8 cellular contexts compared by ENCODE assay signal in the genomic region with DNA sequence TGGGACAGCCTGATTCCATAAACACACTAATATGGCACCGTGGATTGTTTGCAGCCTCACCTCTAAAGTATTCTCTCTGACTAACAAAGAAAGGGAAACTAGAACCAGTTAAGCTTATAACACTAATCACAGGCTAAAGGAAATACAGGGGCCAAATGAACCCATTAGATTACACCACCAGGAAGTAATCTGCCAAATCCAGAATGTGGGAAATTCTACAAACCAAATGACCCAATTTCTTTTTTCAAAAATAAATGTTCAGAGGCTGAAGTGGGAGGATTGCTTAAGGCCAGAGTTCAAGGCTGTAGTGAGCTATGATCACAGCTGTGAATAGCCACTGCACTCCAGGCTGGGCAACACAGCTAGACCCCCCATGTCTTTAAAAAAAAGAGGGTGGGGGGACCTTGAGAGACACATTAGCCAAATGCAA. TPM values are rescaled to one million over a fixed set of nuclear protein-coding genes. Genes with fewer than 3 reads are reported as not detected.
DNase-seq lines count a peak whose midpoint lies in the region; TF ChIP-seq lines count a peak whose summit lies in the region.

No MANE protein-coding gene starts in this region.

- in situ Hi-C loops in HAP-1 (cut with MboI; ENCODE audit: low sequenced_read_pairs) = no loop called here

- H3K27ac Mint-ChIP-seq in osteocyte (ENCODE audit: unreplicated experiment) = peak overlapping the region; percentile 91

- DNase-seq in SIG-M5 treated with dmso at 0.1 percent for 504 hours (lab: John Stamatoyannopoulos, UW; ENCODE audit: unreplicated experiment) (peak; percentile 33), SIG-M5 (lab: John Stamatoyannopoulos, UW) (no peak), epithelial cell of prostate (ENCODE audit: low read depth, low spot score) (peak; percentile 70), osteocyte (ENCODE audit: extremely low spot score, unreplicated experiment) (no peak), HAP-1 (ENCODE audit: low spot score in 2 of 2) (no peak), COLO668 (lab: John Stamatoyannopoulos, UW; ENCODE audit: unreplicated experiment) (no peak)
- DNase-seq in activated CD4-positive, alpha-beta T cell treated with anti-CD3 and anti-CD28 coated beads for 1 hour = no peak

- H3K79me2 ChIP-seq in OCI-LY3 (ENCODE audit: low read length) = peaks cover 19% of the 10 kb centered on the region

- H4K20me1 ChIP-seq in OCI-LY3 (ENCODE audit: insufficient read depth, low read length) = no peaks in the 10 kb centered on the region

- H3K9me3 Mint-ChIP-seq in osteocyte (ENCODE audit: unreplicated experiment) = no peaks in the 10 kb centered on the region

- H2AFZ ChIP-seq in OCI-LY3 (ENCODE audit: low read depth, low read length) = no peak overlapping the region

- H3K9me3 ChIP-seq in OCI-LY3 (ENCODE audit: insufficient read depth, low read length) (no peaks in the 10 kb centered on the region), HAP-1 (no peaks in the 10 kb centered on the region)

- TF ChIP-seq CTCF in OCI-LY3 (IDR thresholded peaks at IDR 0.05; ENCODE audit: low read depth, low read length) (no peak), osteocyte (IDR thresholded peaks at IDR 0.05) (no peak)

- H3K4me1 ChIP-seq in OCI-LY3 (ENCODE audit: low read length) (peaks cover 25% of the 10 kb centered on the region), HAP-1 (peaks cover 13% of the 10 kb centered on the region)

- H3K27ac ChIP-seq in OCI-LY3 (ENCODE audit: low read length) (no peak overlapping the region), epithelial cell of prostate (peak overlapping the region; percentile 90)

- peaks cover 25% of the 10 kb centered on the region for H3K4me1 Mint-ChIP-seq in osteocyte (ENCODE audit: unreplicated experiment)

- peak overlapping the region; percentile 80 for H3K4me3 Mint-ChIP-seq in osteocyte (ENCODE audit: unreplicated experiment)

- no peaks in the 10 kb centered on the region for H3K36me3 Mint-ChIP-seq in osteocyte (ENCODE audit: unreplicated experiment)

- H3K27me3 ChIP-seq in OCI-LY3 (ENCODE audit: low read depth, low read length) (no peaks in the 10 kb centered on the region), HAP-1 (ENCODE audit: low read depth) (no peaks in the 10 kb centered on the region)

- H3K36me3 ChIP-seq in OCI-LY3 (replicated peaks; ENCODE audit: low read depth, low read length) (peaks cover 7% of the 10 kb centered on the region), HAP-1 (replicated peaks) (no peaks in the 10 kb centered on the region)

- peak overlapping the region; percentile 80 for H3K4me3 ChIP-seq in OCI-LY3 (ENCODE audit: low read length)
- H3K4me3 ChIP-seq in HAP-1 = no peak overlapping the region

- no peaks in the 10 kb centered on the region for H3K27me3 Mint-ChIP-seq in osteocyte (ENCODE audit: unreplicated experiment)

- peak overlapping the region; percentile 84 for H3K9ac ChIP-seq in OCI-LY3 (ENCODE audit: low read length)

- H3K4me2 ChIP-seq in OCI-LY3 (ENCODE audit: low read length) = peak overlapping the region; percentile 65

RNA-seq across cellular contexts. Expression of gene MPPE1, which starts 1.5 kb away (rescaled TPM):
- total RNA-seq in osteocyte = 49.4 and 58.6 TPM in 2 replicates

RNA-seq across cellular contexts. Expression of gene CHMP1B, which starts 58.4 kb away (rescaled TPM):
- 45.6 and 50.3 TPM in 2 replicates for total RNA-seq in osteocyte

Comparison
In these comparisons a context has a peak if more than half of its experiments do, and no peak if none do; other contexts are left out.
1. DNase-seq: peak in SIG-M5 treated with dmso at 0.1 percent for 504 hours (single experiment) and epithelial cell of prostate (single experiment); none in SIG-M5 (single experiment), osteocyte (single experiment), HAP-1 (0 of 2), COLO668 (single experiment) and activated CD4-positive, alpha-beta T cell treated with anti-CD3 and anti-CD28 coated beads for 1 hour (single experiment).